Comparison of ENCODE assay signal across 7 cellular contexts in the genomic region with DNA sequence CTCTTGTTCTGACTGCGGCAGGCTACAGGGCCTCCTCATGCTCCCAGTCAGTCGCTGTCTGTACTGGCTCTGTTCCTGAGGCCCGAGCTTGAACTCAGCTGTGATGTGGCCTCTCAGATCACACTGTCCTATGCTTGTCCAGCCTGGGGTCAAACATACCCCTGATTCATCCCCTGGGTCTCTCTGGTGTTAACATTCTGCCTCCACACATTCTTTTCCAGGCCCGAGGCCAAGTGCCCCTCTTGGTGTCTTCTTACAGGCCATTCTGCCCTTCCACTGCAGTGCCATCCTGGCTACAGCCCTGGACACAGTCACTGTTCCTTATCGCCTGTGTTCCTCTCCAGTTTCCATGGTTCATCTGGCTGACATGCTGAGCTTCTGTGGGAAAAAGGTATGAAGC. TPM values are rescaled to one million over a fixed set of nuclear protein-coding genes. Genes with fewer than 3 reads are reported as not detected.
DNase-seq lines count a peak whose midpoint lies in the region; ATAC-seq and TF ChIP-seq lines count a peak whose summit lies in the region.
"Not testable (repeated sequence)": the region's sequence is repeated elsewhere in the genome, so short reads cannot be mapped to it uniquely, and the experiment has no call there.

No MANE protein-coding gene starts in this region.

- intact Hi-C loops in CD4-positive, alpha-beta T cell (cut with DNase I, micrococcal nuclease) = loop anchor here (10.0 kb wide), 1 partner anchor 63 kb away; a partner anchor contains a TSS
- intact Hi-C loops in activated CD8-positive, alpha-beta T cell treated with anti-CD3 and anti-CD28 coated beads for 36 hours (cut with micrococcal nuclease) = not testable (repeated sequence)
- intact Hi-C loops in activated naive CD4-positive, alpha-beta T cell treated with anti-CD3 and anti-CD28 coated beads for 36 hours (cut with micrococcal nuclease) = loop anchor here (10.0 kb wide), 1 partner anchor 167 kb away; a partner anchor contains a TSS
- intact Hi-C loops in naive thymus-derived CD4-positive, alpha-beta T cell (cut with micrococcal nuclease) = loop anchor here in 1 of 2 donors (5.0 to 10.0 kb wide), 3 partner anchors 109 to 766 kb away; a partner anchor contains a TSS

- POLR2A ChIA-PET in CD4-positive, alpha-beta T cell (lab: Charles Lee); naive thymus-derived CD4-positive, alpha-beta T cell (lab: Charles Lee): not testable (repeated sequence)
- POLR2A ChIA-PET in activated CD8-positive, alpha-beta T cell treated with anti-CD3 and anti-CD28 coated beads for 36 hours (lab: Charles Lee) = interaction anchor here (0.6 to 1.0 kb wide), 3 partner anchors 10 to 223 kb away, joined by 3 read pairs; no protein-coding TSS in a partner anchor

- peaks cover 0 to 19% (median 0%) of the 10 kb centered on the region in 3 experiments for H3K36me3 ChIP-seq in naive thymus-derived CD4-positive, alpha-beta T cell (ENCODE audit: control insufficient read depth in 2 of 3, insufficient read depth in 3 of 3, low read length in 3 of 3)

- not testable (repeated sequence) for H3K27ac ChIP-seq in CD4-positive, alpha-beta T cell (ENCODE audit: low read depth, low read length); naive thymus-derived CD4-positive, alpha-beta T cell (ENCODE audit: low read depth, low read length)

- not testable (repeated sequence) for H3K9me3 Mint-ChIP-seq in CD4-positive, alpha-beta T cell; activated CD8-positive, alpha-beta T cell treated with anti-CD3 and anti-CD28 coated beads for 36 hours; activated naive CD4-positive, alpha-beta T cell treated with anti-CD3 and anti-CD28 coated beads for 36 hours; chondrocyte (ENCODE audit: low read depth); naive thymus-derived CD4-positive, alpha-beta T cell; progenitor cell of endocrine pancreas (ENCODE audit: low read depth)

- peaks cover 47% of the 10 kb centered on the region for H3K36me3 Mint-ChIP-seq in CD4-positive, alpha-beta T cell (ENCODE audit: low read depth)
- peaks cover 13% of the 10 kb centered on the region for H3K36me3 Mint-ChIP-seq in activated CD8-positive, alpha-beta T cell treated with anti-CD3 and anti-CD28 coated beads for 36 hours (ENCODE audit: low read depth)
- H3K36me3 Mint-ChIP-seq in activated naive CD4-positive, alpha-beta T cell treated with anti-CD3 and anti-CD28 coated beads for 36 hours (ENCODE audit: low read depth); progenitor cell of endocrine pancreas (ENCODE audit: insufficient read depth): not testable (repeated sequence)
- peaks cover 17% of the 10 kb centered on the region for H3K36me3 Mint-ChIP-seq in chondrocyte (ENCODE audit: low read depth)
- peaks cover 0 to 11% (median 0%) of the 10 kb centered on the region in 5 donors for H3K36me3 Mint-ChIP-seq in naive thymus-derived CD4-positive, alpha-beta T cell

- CTCF ChIA-PET in CD4-positive, alpha-beta T cell (lab: Charles Lee); activated CD8-positive, alpha-beta T cell treated with anti-CD3 and anti-CD28 coated beads for 36 hours (lab: Charles Lee); activated naive CD4-positive, alpha-beta T cell treated with anti-CD3 and anti-CD28 coated beads for 36 hours (lab: Charles Lee); naive thymus-derived CD4-positive, alpha-beta T cell (lab: Charles Lee): not testable (repeated sequence)

- H3K9me3 ChIP-seq in CD4-positive, alpha-beta T cell (ENCODE audit: control insufficient read depth, low read length); naive thymus-derived CD4-positive, alpha-beta T cell (ENCODE audit: control insufficient read depth in 2 of 3, low read length in 3 of 3): not testable (repeated sequence)

- not testable (repeated sequence) for H3K4me3 ChIP-seq in naive thymus-derived CD4-positive, alpha-beta T cell (ENCODE audit: low read length)

- peaks cover 12% of the 10 kb centered on the region for H3K4me1 Mint-ChIP-seq in CD4-positive, alpha-beta T cell (ENCODE audit: low read depth)
- H3K4me1 Mint-ChIP-seq in activated CD8-positive, alpha-beta T cell treated with anti-CD3 and anti-CD28 coated beads for 36 hours (ENCODE audit: low read depth); activated naive CD4-positive, alpha-beta T cell treated with anti-CD3 and anti-CD28 coated beads for 36 hours (ENCODE audit: low read depth); chondrocyte (ENCODE audit: low read depth); progenitor cell of endocrine pancreas (ENCODE audit: low read depth): not testable (repeated sequence)
- peaks cover 4 to 12% (median 8%) of the 10 kb centered on the region in 7 donors for H3K4me1 Mint-ChIP-seq in naive thymus-derived CD4-positive, alpha-beta T cell

- not testable (repeated sequence) for TF ChIP-seq CTCF in CD4-positive, alpha-beta T cell (IDR thresholded peaks at IDR 0.05); activated CD8-positive, alpha-beta T cell treated with anti-CD3 and anti-CD28 coated beads for 36 hours (IDR thresholded peaks at IDR 0.05); chondrocyte (IDR thresholded peaks at IDR 0.05); progenitor cell of endocrine pancreas (IDR thresholded peaks at IDR 0.05; ENCODE audit: unreplicated experiment)

- not testable (repeated sequence) for ATAC-seq in CD4-positive, alpha-beta T cell (ENCODE audit: poor library complexity); activated CD8-positive, alpha-beta T cell treated with anti-CD3 and anti-CD28 coated beads for 36 hours; naive thymus-derived CD4-positive, alpha-beta T cell

- not testable (repeated sequence) for DNase-seq in CD4-positive, alpha-beta T cell; activated CD8-positive, alpha-beta T cell treated with anti-CD3 and anti-CD28 coated beads for 36 hours; activated naive CD4-positive, alpha-beta T cell treated with anti-CD3 and anti-CD28 coated beads for 36 hours; chondrocyte (ENCODE audit: low spot score); naive thymus-derived CD4-positive, alpha-beta T cell; progenitor cell of endocrine pancreas (ENCODE audit: low spot score, unreplicated experiment)
- DNase-seq in M059J (ENCODE audit: low read depth) = peak; percentile 50

- H3K27me3 ChIP-seq in CD4-positive, alpha-beta T cell (ENCODE audit: control insufficient read depth, insufficient read depth, low read length); naive thymus-derived CD4-positive, alpha-beta T cell (ENCODE audit: control insufficient read depth in 2 of 2, insufficient read depth in 2 of 2, low read length in 2 of 2): not testable (repeated sequence)

- H3K4me3 Mint-ChIP-seq in CD4-positive, alpha-beta T cell = peak overlapping the region; percentile 52
- not testable (repeated sequence) for H3K4me3 Mint-ChIP-seq in activated CD8-positive, alpha-beta T cell treated with anti-CD3 and anti-CD28 coated beads for 36 hours; activated naive CD4-positive, alpha-beta T cell treated with anti-CD3 and anti-CD28 coated beads for 36 hours; chondrocyte (ENCODE audit: unreplicated experiment); progenitor cell of endocrine pancreas (ENCODE audit: low read depth)
- peak overlapping the region in 4 of 10 donors; percentile 11 to 59 (median 38) for H3K4me3 Mint-ChIP-seq in naive thymus-derived CD4-positive, alpha-beta T cell

- not testable (repeated sequence) for H3K4me1 ChIP-seq in naive thymus-derived CD4-positive, alpha-beta T cell (ENCODE audit: control insufficient read depth in 2 of 2, insufficient read depth in 2 of 2, low read length in 2 of 2)

- H3K27ac Mint-ChIP-seq in CD4-positive, alpha-beta T cell = peak overlapping the region; percentile 64
- peak overlapping the region; percentile 35 for H3K27ac Mint-ChIP-seq in activated CD8-positive, alpha-beta T cell treated with anti-CD3 and anti-CD28 coated beads for 36 hours
- H3K27ac Mint-ChIP-seq in activated naive CD4-positive, alpha-beta T cell treated with anti-CD3 and anti-CD28 coated beads for 36 hours = peak overlapping the region; percentile 63
- peak overlapping the region; percentile 18 for H3K27ac Mint-ChIP-seq in chondrocyte (ENCODE audit: unreplicated experiment)
- H3K27ac Mint-ChIP-seq in naive thymus-derived CD4-positive, alpha-beta T cell = peak overlapping the region in 6 of 9 donors; percentile 45 to 85 (median 64)
- peak overlapping the region; percentile 62 for H3K27ac Mint-ChIP-seq in progenitor cell of endocrine pancreas

- not testable (repeated sequence) for H3K27me3 Mint-ChIP-seq in CD4-positive, alpha-beta T cell; activated CD8-positive, alpha-beta T cell treated with anti-CD3 and anti-CD28 coated beads for 36 hours; activated naive CD4-positive, alpha-beta T cell treated with anti-CD3 and anti-CD28 coated beads for 36 hours (ENCODE audit: low read depth); chondrocyte (ENCODE audit: low read depth); naive thymus-derived CD4-positive, alpha-beta T cell; progenitor cell of endocrine pancreas

RNA-seq across cellular contexts. Expression of a gene that starts 59.2 kb away (rescaled TPM):
- 100 to 1,000 TPM; 105 to 106 TPM for total RNA-seq in CD4-positive, alpha-beta T cell
- total RNA-seq in M059J (2014; rRNA removed; shearing (Covaris generic)) = 116 and 197 TPM in 2 replicates
- 100 to 1,000 TPM; 160 to 173 TPM for total RNA-seq in activated CD8-positive, alpha-beta T cell treated with anti-CD3 and anti-CD28 coated beads for 36 hours
- 100 to 1,000 TPM; 137 to 141 TPM for total RNA-seq in activated naive CD4-positive, alpha-beta T cell treated with anti-CD3 and anti-CD28 coated beads for 36 hours
- total RNA-seq in chondrocyte (64.8 to 70.6 TPM (median 65.4 TPM) in 3 replicates), progenitor cell of endocrine pancreas (121 and 126 TPM in 2 replicates)
- total RNA-seq in naive thymus-derived CD4-positive, alpha-beta T cell = 100 to 1,000 TPM; 112 to 155 (median 145) TPM
- polyA plus RNA-seq in naive thymus-derived CD4-positive, alpha-beta T cell = 100 to 1,000 TPM; 111 to 135 TPM

RNA-seq across cellular contexts. Expression of a gene that starts 59.6 kb away (rescaled TPM):
- total RNA-seq in CD4-positive, alpha-beta T cell = 10 to 100 TPM; 71.1 to 81.2 TPM
- 61.5 and 63.1 TPM in 2 replicates for total RNA-seq in M059J (2014; rRNA removed; shearing (Covaris generic))
- total RNA-seq in activated CD8-positive, alpha-beta T cell treated with anti-CD3 and anti-CD28 coated beads for 36 hours = 10 to 100 TPM; 56.2 to 60.5 TPM
- total RNA-seq in activated naive CD4-positive, alpha-beta T cell treated with anti-CD3 and anti-CD28 coated beads for 36 hours = 10 to 100 TPM; 54.8 to 59.5 TPM
- total RNA-seq in chondrocyte = 40.8 to 45.0 TPM (median 41.9 TPM) in 3 replicates
- total RNA-seq in naive thymus-derived CD4-positive, alpha-beta T cell = 100 to 1,000 TPM in 2 of 5 experiments, 10 to 100 TPM in 3; 81.2 to 130 (median 88.2) TPM
- polyA plus RNA-seq in naive thymus-derived CD4-positive, alpha-beta T cell = 10 to 100 TPM; 37.4 to 59.3 TPM
- total RNA-seq in progenitor cell of endocrine pancreas = 54.6 and 56.2 TPM in 2 replicates
